20 cellular contexts compared by ENCODE assay signal in the genomic region with DNA sequence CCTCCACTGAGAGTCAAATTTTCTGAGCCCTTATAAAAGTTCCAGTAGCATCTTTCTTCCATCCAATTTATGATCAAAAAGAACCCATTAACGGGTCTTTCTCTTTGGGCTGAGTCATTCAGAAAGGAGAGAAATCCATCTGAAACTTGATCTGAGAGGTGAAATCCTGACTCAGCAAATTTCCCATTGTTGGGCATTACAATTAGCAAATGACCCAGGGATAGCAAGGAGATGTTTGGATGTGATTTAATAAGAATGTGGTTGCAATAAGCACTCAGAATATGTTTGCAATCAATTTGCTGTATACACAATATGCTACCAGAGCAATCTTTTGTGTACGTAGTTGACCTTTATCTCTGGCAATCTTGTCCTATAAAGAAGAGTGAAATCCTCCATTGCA.
A peak's percentile ranks its signal among the peaks of the same experiment; 100 is the strongest.
DNase-seq lines count a peak whose midpoint lies in the region; ATAC-seq, FAIRE-seq and TF ChIP-seq lines count a peak whose summit lies in the region.
"Had no signal": no experiment of that assay in that cellular context is flagged by ENCODE, and none has a peak within 500 bp of the region (broad histone marks: within the 10 kb centered on the region; RNA-seq: fewer than 3 reads in every experiment).

No MANE protein-coding gene starts in this region.

- no peak overlapping the region for H3K9ac ChIP-seq in NT2/D1 (ENCODE audit: insufficient read length, low read depth)
- H3K9ac ChIP-seq: KMS-11, SK-N-SH had no signal

- CTCF ChIA-PET in A549 (lab: Yijun Ruan, JAX): interaction anchor here (1.0 kb wide), 1 partner anchor 13 kb away, joined by 3 read pairs; no protein-coding TSS in a partner anchor

- TF ChIP-seq EP300 in A549 (IDR thresholded peaks at IDR 0.05): no peak

- TF ChIP-seq RAD21 in A549 (conservative IDR thresholded peaks at IDR 0.05 in 1 of 2, IDR thresholded peaks at IDR 0.05 in 1 of 2): no peak

- DNase-seq in A549 (ENCODE audit: low read depth in 1 of 2, low spot score in 1 of 2) (no peak), H7 (peak; percentile 13), NCI-H146 (lab: John Stamatoyannopoulos, UW) (peak; percentile 46), NT2/D1 (ENCODE audit: low read depth, low spot score) (peak; percentile 6), SKM-1 treated with dmso at 0.1 percent for 144 hours (lab: John Stamatoyannopoulos, UW; ENCODE audit: unreplicated experiment) (no peak), CD1c-positive myeloid dendritic cell (ENCODE audit: extremely low spot score) (no peak), NCI-H2196 treated with DMSO at 0.1 percent for 48 hours (lab: John Stamatoyannopoulos, UW; ENCODE audit: unreplicated experiment) (no peak)
- no peak for DNase-seq in activated CD4-positive, alpha-beta T cell treated with anti-CD3 and anti-CD28 coated beads for 4 hours
- DNase-seq: ACHN, AML-193, NCI-H1436, NCI-H2081 treated with DMSO at 0.1 percent for 48 hours, NCI-H226, SHP77 treated with DMSO at 0.1 percent for 48 hours, SK-N-SH, T-cell had no signal

- 35% methylated on average over 2 of the region's 2 CpGs for WGBS in A549 (ENCODE audit: missing lambda C conversion rate)

- H3K4me3 ChIP-seq in A549: no peak overlapping the region
- no peak overlapping the region for H3K4me3 ChIP-seq in H7 (ENCODE audit: insufficient read depth, low read depth, low read length)
- H3K4me3 ChIP-seq in NT2/D1 (ENCODE audit: insufficient read length, low read depth): no peak overlapping the region

- no peak overlapping the region for H3K4me2 ChIP-seq in A549
- H3K4me2 ChIP-seq: KMS-11, SK-N-SH had no signal

- POLR2A ChIA-PET in A549 (lab: Yijun Ruan, JAX): no interaction called here

- FAIRE-seq in A549 (lab: Jason Lieb, UNC): no peak
- FAIRE-seq: G401.6 had no signal

- H3K36me3 ChIP-seq in H7 (replicated peaks; ENCODE audit: control insufficient read depth, insufficient read depth, low read length): no peaks in the 10 kb centered on the region
- no peaks in the 10 kb centered on the region for H3K36me3 ChIP-seq in NT2/D1 (ENCODE audit: insufficient read depth, insufficient read length, low read length)

- no peak overlapping the region for H3K27ac ChIP-seq in A549
- H3K27ac ChIP-seq: C4-2B, KMS-11 had no signal

- no peak for TF ChIP-seq CTCF in A549 (IDR thresholded peaks at IDR 0.05)

- TF ChIP-seq POLR2A in A549 (IDR thresholded peaks at IDR 0.05; ENCODE audit: low read length): no peak

- no peaks in the 10 kb centered on the region for H3K9me3 ChIP-seq in A549
- peaks cover 14% of the 10 kb centered on the region for H3K9me3 ChIP-seq in NT2/D1 (ENCODE audit: insufficient read depth, low read length)
- H3K9me3 ChIP-seq: SK-N-SH had no signal

- ATAC-seq in A549: no peak
- ATAC-seq: HCT116, T-cell had no signal

- no peaks in the 10 kb centered on the region for H3K4me1 ChIP-seq in A549
- no peaks in the 10 kb centered on the region for H3K4me1 ChIP-seq in NT2/D1 (ENCODE audit: insufficient read depth, insufficient read length)

- H3K27me3 ChIP-seq in H7 (ENCODE audit: control insufficient read depth, insufficient read depth, low read length) (no peaks in the 10 kb centered on the region), NT2/D1 (ENCODE audit: insufficient read depth, insufficient read length) (no peaks in the 10 kb centered on the region)

TF ChIP-seq in A549, 52 proteins besides CTCF, POLR2A, EP300 and RAD21:
- TF ChIP-seq CHD4 (IDR thresholded peaks at IDR 0.05; ENCODE audit: borderline replicate concordance): no peak
- no peak for TF ChIP-seq ZFP36 (IDR thresholded peaks at IDR 0.05; ENCODE audit: borderline replicate concordance, partially characterized antibody)
- TF ChIP-seq SREBF2 (IDR thresholded peaks at IDR 0.05): no peak
- TF ChIP-seq KDM5A (IDR thresholded peaks at IDR 0.05): no peak
- TF ChIP-seq, protein P1, sequence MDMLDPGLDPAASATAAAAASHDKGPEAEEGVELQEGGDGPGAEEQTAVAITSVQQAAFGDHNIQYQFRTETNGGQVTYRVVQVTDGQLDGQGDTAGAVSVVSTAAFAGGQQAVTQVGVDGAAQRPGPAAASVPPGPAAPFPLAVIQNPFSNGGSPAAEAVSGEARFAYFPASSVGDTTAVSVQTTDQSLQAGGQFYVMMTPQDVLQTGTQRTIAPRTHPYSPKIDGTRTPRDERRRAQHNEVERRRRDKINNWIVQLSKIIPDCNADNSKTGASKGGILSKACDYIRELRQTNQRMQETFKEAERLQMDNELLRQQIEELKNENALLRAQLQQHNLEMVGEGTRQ (IDR thresholded peaks at IDR 0.05): no peak
- peak; percentile 98 for TF ChIP-seq MAFK (IDR thresholded peaks at IDR 0.05; ENCODE audit: partially characterized antibody)
TF ChIP-seq in A549: peak in this region for 1.

Comparison
In these comparisons a context has a peak if more than half of its experiments do, and no peak if none do; other contexts are left out.
1. DNase-seq: peak in H7 (single experiment), NCI-H146 (single experiment) and NT2/D1 (single experiment); none in A549 (0 of 2), SKM-1 treated with dmso at 0.1 percent for 144 hours (single experiment), CD1c-positive myeloid dendritic cell (single experiment), NCI-H2196 treated with DMSO at 0.1 percent for 48 hours (single experiment) and activated CD4-positive, alpha-beta T cell treated with anti-CD3 and anti-CD28 coated beads for 4 hours (0 of 2).